ENCODE assay signal across 1 cellular context in genomic region chr20:35743693-35744491, GRCh38.
TF ChIP-seq lines count a peak whose summit lies in the region.

No MANE protein-coding gene starts in this region.

TF ChIP-seq in HepG2, 621 proteins besides CTCF, POLR2A, EP300 and RAD21 (continued from another document and continues in another):
- TF ChIP-seq, protein P1, sequence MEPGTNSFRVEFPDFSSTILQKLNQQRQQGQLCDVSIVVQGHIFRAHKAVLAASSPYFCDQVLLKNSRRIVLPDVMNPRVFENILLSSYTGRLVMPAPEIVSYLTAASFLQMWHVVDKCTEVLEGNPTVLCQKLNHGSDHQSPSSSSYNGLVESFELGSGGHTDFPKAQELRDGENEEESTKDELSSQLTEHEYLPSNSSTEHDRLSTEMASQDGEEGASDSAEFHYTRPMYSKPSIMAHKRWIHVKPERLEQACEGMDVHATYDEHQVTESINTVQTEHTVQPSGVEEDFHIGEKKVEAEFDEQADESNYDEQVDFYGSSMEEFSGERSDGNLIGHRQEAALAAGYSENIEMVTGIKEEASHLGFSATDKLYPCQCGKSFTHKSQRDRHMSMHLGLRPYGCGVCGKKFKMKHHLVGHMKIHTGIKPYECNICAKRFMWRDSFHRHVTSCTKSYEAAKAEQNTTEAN (CRISPR knock-in tag; conservative IDR thresholded peaks at IDR 0.05): no peak
- TF ChIP-seq, protein P2, sequence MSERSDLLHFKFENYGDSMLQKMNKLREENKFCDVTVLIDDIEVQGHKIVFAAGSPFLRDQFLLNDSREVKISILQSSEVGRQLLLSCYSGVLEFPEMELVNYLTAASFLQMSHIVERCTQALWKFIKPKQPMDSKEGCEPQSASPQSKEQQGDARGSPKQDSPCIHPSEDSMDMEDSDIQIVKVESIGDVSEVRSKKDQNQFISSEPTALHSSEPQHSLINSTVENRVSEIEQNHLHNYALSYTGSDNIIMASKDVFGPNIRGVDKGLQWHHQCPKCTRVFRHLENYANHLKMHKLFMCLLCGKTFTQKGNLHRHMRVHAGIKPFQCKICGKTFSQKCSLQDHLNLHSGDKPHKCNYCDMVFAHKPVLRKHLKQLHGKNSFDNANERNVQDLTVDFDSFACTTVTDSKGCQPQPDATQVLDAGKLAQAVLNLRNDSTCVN (CRISPR knock-in tag; IDR thresholded peaks at IDR 0.05; ENCODE audit: borderline replicate concordance): no peak
- peak; percentile 12 for TF ChIP-seq PHF5A (CRISPR knock-in tag; IDR thresholded peaks at IDR 0.05; ENCODE audit: low read depth, unreplicated experiment)
- TF ChIP-seq ZNF773 (CRISPR knock-in tag; IDR thresholded peaks at IDR 0.05; ENCODE audit: borderline replicate concordance): no peak
- TF ChIP-seq, protein P3, sequence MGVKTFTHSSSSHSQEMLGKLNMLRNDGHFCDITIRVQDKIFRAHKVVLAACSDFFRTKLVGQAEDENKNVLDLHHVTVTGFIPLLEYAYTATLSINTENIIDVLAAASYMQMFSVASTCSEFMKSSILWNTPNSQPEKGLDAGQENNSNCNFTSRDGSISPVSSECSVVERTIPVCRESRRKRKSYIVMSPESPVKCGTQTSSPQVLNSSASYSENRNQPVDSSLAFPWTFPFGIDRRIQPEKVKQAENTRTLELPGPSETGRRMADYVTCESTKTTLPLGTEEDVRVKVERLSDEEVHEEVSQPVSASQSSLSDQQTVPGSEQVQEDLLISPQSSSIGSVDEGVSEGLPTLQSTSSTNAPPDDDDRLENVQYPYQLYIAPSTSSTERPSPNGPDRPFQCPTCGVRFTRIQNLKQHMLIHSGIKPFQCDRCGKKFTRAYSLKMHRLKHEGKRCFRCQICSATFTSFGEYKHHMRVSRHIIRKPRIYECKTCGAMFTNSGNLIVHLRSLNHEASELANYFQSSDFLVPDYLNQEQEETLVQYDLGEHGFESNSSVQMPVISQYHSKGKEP (CRISPR knock-in tag; IDR thresholded peaks at IDR 0.05): 0 out of 2 replicates have a peak, but pooled peaks have one; percentile 28
- 0 out of 2 replicates have a peak, but pooled peaks have one; percentile 35 for TF ChIP-seq ZNF709 (CRISPR knock-in tag; IDR thresholded peaks at IDR 0.05)
- no peak for TF ChIP-seq SUZ12 (IDR thresholded peaks at IDR 0.05; ENCODE audit: low read depth, low read length)
- no peak for TF ChIP-seq ZNF496 (CRISPR knock-in tag; IDR thresholded peaks at IDR 0.05; ENCODE audit: insufficient replicate concordance)
- no peak for TF ChIP-seq ZNF781 (CRISPR knock-in tag; IDR thresholded peaks at IDR 0.05; ENCODE audit: borderline replicate concordance, not compliant biosample characterization)
- no peak for TF ChIP-seq ZNF775 (CRISPR knock-in tag; IDR thresholded peaks at IDR 0.05; ENCODE audit: borderline replicate concordance)
- TF ChIP-seq, protein P4, sequence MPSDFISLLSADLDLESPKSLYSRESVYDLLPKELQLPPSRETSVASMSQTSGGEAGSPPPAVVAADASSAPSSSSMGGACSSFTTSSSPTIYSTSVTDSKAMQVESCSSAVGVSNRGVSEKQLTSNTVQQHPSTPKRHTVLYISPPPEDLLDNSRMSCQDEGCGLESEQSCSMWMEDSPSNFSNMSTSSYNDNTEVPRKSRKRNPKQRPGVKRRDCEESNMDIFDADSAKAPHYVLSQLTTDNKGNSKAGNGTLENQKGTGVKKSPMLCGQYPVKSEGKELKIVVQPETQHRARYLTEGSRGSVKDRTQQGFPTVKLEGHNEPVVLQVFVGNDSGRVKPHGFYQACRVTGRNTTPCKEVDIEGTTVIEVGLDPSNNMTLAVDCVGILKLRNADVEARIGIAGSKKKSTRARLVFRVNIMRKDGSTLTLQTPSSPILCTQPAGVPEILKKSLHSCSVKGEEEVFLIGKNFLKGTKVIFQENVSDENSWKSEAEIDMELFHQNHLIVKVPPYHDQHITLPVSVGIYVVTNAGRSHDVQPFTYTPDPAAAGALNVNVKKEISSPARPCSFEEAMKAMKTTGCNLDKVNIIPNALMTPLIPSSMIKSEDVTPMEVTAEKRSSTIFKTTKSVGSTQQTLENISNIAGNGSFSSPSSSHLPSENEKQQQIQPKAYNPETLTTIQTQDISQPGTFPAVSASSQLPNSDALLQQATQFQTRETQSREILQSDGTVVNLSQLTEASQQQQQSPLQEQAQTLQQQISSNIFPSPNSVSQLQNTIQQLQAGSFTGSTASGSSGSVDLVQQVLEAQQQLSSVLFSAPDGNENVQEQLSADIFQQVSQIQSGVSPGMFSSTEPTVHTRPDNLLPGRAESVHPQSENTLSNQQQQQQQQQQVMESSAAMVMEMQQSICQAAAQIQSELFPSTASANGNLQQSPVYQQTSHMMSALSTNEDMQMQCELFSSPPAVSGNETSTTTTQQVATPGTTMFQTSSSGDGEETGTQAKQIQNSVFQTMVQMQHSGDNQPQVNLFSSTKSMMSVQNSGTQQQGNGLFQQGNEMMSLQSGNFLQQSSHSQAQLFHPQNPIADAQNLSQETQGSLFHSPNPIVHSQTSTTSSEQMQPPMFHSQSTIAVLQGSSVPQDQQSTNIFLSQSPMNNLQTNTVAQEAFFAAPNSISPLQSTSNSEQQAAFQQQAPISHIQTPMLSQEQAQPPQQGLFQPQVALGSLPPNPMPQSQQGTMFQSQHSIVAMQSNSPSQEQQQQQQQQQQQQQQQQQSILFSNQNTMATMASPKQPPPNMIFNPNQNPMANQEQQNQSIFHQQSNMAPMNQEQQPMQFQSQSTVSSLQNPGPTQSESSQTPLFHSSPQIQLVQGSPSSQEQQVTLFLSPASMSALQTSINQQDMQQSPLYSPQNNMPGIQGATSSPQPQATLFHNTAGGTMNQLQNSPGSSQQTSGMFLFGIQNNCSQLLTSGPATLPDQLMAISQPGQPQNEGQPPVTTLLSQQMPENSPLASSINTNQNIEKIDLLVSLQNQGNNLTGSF (CRISPR knock-in tag; IDR thresholded peaks at IDR 0.05): no peak
- TF ChIP-seq, protein P5, sequence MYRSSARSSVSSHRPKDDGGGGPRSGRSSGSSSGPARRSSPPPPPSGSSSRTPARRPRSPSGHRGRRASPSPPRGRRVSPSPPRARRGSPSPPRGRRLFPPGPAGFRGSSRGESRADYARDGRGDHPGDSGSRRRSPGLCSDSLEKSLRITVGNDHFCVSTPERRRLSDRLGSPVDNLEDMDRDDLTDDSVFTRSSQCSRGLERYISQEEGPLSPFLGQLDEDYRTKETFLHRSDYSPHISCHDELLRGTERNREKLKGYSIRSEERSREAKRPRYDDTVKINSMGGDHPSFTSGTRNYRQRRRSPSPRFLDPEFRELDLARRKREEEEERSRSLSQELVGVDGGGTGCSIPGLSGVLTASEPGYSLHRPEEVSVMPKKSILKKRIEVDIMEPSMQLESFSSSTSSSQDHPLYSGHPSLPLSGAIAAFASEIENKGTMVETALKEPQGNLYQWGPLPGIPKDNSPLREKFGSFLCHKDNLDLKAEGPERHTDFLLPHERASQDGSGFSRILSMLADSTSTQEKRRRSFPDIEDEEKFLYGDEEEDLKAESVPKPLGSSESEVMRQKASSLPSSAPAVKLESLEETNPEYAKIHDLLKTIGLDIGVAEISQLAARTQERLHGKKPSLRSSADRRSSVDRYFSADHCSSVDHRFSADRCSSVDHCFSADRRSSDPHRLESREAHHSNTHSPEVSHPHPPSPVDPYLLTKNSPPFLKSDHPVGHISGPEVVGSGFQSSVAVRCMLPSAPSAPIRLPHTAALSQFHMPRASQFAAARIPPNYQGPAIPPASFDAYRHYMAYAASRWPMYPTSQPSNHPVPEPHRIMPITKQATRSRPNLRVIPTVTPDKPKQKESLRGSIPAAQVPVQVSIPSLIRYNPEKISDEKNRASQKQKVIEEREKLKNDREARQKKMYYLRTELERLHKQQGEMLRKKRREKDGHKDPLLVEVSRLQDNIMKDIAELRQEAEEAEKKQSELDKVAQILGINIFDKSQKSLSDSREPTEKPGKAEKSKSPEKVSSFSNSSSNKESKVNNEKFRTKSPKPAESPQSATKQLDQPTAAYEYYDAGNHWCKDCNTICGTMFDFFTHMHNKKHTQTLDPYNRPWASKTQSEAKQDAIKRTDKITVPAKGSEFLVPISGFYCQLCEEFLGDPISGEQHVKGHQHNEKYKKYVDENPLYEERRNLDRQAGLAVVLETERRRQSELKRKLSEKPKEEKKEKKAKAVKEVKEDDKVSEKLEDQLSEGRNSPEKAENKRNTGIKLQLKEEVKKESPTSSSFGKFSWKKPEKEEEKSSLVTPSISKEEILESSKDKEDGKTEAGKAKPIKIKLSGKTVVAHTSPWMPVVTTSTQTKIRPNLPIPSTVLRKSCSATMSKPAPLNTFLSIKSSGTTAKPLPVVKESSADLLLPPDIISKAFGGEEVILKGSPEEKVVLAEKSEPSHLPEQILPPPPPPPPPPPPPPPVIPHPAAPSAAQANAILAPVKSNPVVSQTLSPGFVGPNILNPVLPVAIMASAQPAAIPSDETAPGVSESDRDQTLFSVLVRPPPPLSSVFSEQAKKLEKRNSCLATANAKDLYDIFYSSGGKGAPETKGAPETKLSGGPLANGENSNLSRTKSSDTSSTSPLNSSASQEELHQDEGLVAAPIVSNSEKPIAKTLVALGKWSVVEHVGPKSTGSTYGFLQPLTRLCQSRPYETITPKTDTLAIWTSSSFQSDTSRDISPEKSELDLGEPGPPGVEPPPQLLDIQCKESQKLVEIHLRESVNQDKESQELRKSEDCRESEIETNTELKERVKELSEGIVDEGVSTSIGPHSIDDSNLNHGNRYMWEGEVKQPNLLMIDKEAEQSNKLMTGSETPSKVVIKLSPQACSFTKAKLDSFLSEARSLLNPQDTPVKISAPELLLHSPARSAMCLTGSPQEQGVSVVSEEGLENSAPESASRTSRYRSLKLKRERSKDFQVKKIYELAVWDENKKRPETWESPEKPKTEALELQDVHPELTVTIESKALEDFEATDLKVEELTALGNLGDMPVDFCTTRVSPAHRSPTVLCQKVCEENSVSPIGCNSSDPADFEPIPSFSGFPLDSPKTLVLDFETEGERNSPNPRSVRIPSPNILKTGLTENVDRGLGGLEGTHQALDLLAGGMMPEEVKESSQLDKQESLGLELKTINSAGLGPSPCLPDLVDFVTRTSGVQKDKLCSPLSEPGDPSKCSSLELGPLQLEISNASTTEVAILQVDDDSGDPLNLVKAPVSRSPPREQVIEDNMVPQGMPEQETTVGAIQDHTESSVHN (CRISPR knock-in tag; IDR thresholded peaks at IDR 0.05): no peak
- no peak for TF ChIP-seq KAT2B (IDR thresholded peaks at IDR 0.05; ENCODE audit: borderline replicate concordance, low read depth, low read length)
- TF ChIP-seq HIVEP1 (CRISPR knock-in tag; IDR thresholded peaks at IDR 0.05): no peak
- peak; percentile 3; the same call in 1 of the 2 replicates for TF ChIP-seq FOSL2 (CRISPR knock-in tag; IDR thresholded peaks at IDR 0.05)
- no peak for TF ChIP-seq GABPA (IDR thresholded peaks at IDR 0.05; ENCODE audit: low read depth, low read length)
- TF ChIP-seq GABPA (CRISPR knock-in tag; IDR thresholded peaks at IDR 0.05; ENCODE audit: low read depth): peak; percentile 20; the same call in 1 of the 2 replicates
- TF ChIP-seq ZNF275 (CRISPR knock-in tag; IDR thresholded peaks at IDR 0.05; ENCODE audit: borderline replicate concordance): no peak
- TF ChIP-seq ZNF629 (CRISPR knock-in tag; conservative IDR thresholded peaks at IDR 0.05): peak; percentile 43; the same call in 1 of the 2 replicates
- no peak for TF ChIP-seq ZNF296 (CRISPR knock-in tag; conservative IDR thresholded peaks at IDR 0.05)
- TF ChIP-seq, protein P6, sequence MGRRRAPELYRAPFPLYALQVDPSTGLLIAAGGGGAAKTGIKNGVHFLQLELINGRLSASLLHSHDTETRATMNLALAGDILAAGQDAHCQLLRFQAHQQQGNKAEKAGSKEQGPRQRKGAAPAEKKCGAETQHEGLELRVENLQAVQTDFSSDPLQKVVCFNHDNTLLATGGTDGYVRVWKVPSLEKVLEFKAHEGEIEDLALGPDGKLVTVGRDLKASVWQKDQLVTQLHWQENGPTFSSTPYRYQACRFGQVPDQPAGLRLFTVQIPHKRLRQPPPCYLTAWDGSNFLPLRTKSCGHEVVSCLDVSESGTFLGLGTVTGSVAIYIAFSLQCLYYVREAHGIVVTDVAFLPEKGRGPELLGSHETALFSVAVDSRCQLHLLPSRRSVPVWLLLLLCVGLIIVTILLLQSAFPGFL (CRISPR knock-in tag; IDR thresholded peaks at IDR 0.05): no peak
- no peak for TF ChIP-seq ZZZ3 (CRISPR knock-in tag; IDR thresholded peaks at IDR 0.05; ENCODE audit: borderline replicate concordance)
- TF ChIP-seq, protein P7, sequence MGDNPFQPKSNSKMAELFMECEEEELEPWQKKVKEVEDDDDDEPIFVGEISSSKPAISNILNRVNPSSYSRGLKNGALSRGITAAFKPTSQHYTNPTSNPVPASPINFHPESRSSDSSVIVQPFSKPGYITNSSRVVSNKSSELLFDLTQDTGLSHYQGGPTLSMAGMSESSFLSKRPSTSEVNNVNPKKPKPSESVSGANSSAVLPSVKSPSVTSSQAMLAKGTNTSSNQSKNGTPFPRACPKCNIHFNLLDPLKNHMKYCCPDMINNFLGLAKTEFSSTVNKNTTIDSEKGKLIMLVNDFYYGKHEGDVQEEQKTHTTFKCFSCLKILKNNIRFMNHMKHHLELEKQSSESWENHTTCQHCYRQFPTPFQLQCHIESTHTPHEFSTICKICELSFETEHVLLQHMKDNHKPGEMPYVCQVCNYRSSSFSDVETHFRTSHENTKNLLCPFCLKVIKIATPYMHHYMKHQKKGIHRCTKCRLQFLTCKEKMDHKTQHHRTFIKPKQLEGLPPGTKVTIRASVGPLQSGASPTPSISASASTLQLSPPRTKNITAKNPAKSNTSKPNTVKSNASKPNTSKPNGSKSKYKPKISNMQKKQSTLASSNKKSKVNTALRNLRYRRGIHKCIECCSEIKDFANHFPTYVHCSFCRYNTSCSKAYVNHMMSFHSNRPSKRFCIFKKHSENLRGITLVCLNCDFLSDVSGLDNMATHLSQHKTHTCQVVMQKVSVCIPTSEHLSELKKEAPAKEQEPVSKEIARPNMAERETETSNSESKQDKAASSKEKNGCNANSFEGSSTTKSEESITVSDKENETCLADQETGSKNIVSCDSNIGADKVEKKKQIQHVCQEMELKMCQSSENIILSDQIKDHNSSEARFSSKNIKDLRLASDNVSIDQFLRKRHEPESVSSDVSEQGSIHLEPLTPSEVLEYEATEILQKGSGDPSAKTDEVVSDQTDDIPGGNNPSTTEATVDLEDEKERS (CRISPR knock-in tag; IDR thresholded peaks at IDR 0.05): no peak
- TF ChIP-seq MTERF4 (CRISPR knock-in tag; IDR thresholded peaks at IDR 0.05): no peak
